1 cellular context compared by ENCODE assay signal in the genomic region with DNA sequence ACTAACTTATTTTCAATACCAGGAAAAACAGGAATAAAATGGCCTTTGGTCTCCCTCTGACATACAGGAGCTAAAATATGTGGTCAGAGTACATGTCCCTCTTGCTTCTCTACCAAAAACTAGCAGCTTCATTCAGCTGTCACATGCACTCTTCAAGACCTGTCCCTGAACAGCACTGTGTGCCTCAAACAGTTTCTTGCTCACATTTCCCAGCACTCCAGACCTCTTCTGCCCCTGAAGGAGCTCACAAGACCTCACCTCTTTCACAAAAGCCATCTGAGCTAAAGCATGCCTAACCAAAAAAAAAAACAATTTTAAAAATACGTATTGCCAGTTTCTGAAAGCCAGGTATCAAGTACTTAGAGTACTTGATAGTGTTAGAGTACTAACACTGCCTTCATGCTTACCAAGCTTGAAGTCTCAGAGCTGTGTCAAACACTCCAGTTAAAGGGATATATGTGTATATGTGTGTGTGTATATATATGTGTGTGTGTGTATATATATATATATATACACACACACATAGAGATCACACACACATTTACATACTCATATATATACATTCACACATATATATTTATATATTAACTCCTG.
TF ChIP-seq lines count a peak whose summit lies in the region.

No MANE protein-coding gene starts in this region.

TF ChIP-seq in GM23338, 12 proteins besides CTCF, POLR2A, EP300 and RAD21 (continued from another document):
- TF ChIP-seq, protein P1, sequence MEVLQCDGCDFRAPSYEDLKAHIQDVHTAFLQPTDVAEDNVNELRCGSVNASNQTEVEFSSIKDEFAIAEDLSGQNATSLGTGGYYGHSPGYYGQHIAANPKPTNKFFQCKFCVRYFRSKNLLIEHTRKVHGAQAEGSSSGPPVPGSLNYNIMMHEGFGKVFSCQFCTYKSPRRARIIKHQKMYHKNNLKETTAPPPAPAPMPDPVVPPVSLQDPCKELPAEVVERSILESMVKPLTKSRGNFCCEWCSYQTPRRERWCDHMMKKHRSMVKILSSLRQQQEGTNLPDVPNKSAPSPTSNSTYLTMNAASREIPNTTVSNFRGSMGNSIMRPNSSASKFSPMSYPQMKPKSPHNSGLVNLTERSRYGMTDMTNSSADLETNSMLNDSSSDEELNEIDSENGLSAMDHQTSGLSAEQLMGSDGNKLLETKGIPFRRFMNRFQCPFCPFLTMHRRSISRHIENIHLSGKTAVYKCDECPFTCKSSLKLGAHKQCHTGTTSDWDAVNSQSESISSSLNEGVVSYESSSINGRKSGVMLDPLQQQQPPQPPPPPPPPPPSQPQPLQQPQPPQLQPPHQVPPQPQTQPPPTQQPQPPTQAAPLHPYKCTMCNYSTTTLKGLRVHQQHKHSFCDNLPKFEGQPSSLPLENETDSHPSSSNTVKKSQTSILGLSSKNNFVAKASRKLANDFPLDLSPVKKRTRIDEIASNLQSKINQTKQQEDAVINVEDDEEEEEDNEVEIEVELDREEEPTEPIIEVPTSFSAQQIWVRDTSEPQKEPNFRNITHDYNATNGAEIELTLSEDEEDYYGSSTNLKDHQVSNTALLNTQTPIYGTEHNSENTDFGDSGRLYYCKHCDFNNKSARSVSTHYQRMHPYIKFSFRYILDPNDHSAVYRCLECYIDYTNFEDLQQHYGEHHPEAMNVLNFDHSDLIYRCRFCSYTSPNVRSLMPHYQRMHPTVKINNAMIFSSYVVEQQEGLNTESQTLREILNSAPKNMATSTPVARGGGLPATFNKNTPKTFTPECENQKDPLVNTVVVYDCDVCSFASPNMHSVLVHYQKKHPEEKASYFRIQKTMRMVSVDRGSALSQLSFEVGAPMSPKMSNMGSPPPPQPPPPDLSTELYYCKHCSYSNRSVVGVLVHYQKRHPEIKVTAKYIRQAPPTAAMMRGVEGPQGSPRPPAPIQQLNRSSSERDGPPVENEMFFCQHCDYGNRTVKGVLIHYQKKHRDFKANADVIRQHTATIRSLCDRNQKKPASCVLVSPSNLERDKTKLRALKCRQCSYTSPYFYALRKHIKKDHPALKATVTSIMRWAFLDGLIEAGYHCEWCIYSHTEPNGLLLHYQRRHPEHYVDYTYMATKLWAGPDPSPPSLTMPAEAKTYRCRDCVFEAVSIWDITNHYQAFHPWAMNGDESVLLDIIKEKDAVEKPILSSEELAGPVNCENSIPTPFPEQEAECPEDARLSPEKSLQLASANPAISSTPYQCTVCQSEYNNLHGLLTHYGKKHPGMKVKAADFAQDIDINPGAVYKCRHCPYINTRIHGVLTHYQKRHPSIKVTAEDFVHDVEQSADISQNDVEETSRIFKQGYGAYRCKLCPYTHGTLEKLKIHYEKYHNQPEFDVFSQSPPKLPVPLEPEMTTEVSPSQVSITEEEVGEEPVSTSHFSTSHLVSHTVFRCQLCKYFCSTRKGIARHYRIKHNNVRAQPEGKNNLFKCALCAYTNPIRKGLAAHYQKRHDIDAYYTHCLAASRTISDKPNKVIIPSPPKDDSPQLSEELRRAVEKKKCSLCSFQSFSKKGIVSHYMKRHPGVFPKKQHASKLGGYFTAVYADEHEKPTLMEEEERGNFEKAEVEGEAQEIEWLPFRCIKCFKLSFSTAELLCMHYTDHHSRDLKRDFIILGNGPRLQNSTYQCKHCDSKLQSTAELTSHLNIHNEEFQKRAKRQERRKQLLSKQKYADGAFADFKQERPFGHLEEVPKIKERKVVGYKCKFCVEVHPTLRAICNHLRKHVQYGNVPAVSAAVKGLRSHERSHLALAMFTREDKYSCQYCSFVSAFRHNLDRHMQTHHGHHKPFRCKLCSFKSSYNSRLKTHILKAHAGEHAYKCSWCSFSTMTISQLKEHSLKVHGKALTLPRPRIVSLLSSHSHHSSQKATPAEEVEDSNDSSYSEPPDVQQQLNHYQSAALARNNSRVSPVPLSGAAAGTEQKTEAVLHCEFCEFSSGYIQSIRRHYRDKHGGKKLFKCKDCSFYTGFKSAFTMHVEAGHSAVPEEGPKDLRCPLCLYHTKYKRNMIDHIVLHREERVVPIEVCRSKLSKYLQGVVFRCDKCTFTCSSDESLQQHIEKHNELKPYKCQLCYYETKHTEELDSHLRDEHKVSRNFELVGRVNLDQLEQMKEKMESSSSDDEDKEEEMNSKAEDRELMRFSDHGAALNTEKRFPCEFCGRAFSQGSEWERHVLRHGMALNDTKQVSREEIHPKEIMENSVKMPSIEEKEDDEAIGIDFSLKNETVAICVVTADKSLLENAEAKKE (CRISPR knock-in tag; IDR thresholded peaks at IDR 0.05), result no peak
- no peak for TF ChIP-seq ZNF331 (CRISPR knock-in tag; IDR thresholded peaks at IDR 0.05; ENCODE audit: low read depth)
- TF ChIP-seq, protein P2, sequence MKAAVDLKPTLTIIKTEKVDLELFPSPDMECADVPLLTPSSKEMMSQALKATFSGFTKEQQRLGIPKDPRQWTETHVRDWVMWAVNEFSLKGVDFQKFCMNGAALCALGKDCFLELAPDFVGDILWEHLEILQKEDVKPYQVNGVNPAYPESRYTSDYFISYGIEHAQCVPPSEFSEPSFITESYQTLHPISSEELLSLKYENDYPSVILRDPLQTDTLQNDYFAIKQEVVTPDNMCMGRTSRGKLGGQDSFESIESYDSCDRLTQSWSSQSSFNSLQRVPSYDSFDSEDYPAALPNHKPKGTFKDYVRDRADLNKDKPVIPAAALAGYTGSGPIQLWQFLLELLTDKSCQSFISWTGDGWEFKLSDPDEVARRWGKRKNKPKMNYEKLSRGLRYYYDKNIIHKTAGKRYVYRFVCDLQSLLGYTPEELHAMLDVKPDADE (IDR thresholded peaks at IDR 0.05), result no peak
